Comparison of ENCODE assay signal across 7 cellular contexts in genomic region chr12:28172434-28173030, GRCh38. TPM values are rescaled to one million over a fixed set of nuclear protein-coding genes. Genes with fewer than 3 reads are reported as not detected.
DNase-seq lines count a peak whose midpoint lies in the region; ATAC-seq and TF ChIP-seq lines count a peak whose summit lies in the region.

No MANE protein-coding gene starts in this region.

- no peaks in the 10 kb centered on the region for H3K9me3 ChIP-seq in WERI-Rb-1 (ENCODE audit: severe bottlenecking)

- H3K9me3 Mint-ChIP-seq in activated T-helper 17 cell treated with anti-CD3 and anti-CD28 coated beads, Interleukin-2, amount 50 U/mL, for 72 hours: no peaks in the 10 kb centered on the region

- no peak for ATAC-seq in activated T-helper 17 cell treated with anti-CD3 and anti-CD28 coated beads, Interleukin-2, amount 50 U/mL, for 72 hours (replicated peaks)
- no peak for ATAC-seq in GM21423 (IDR thresholded peaks at IDR 0.05; ENCODE audit: unreplicated experiment)
- ATAC-seq in HG03432 (IDR thresholded peaks at IDR 0.05; ENCODE audit: unreplicated experiment): no peak

- H3K36me3 Mint-ChIP-seq in activated T-helper 17 cell treated with anti-CD3 and anti-CD28 coated beads, Interleukin-2, amount 50 U/mL, for 72 hours (ENCODE audit: low read depth): no peaks in the 10 kb centered on the region

- H3K4me3 Mint-ChIP-seq in activated T-helper 17 cell treated with anti-CD3 and anti-CD28 coated beads, Interleukin-2, amount 50 U/mL, for 72 hours: no peak overlapping the region

- TF ChIP-seq CTCF in GM12865 (IDR thresholded peaks at IDR 0.05; ENCODE audit: insufficient read depth, low read depth, low read length, missing control alignments) (peak; percentile 37), WERI-Rb-1 (IDR thresholded peaks at IDR 0.05; ENCODE audit: low read depth, low read length) (peak; percentile 62)

- no peaks in the 10 kb centered on the region for H3K27me3 ChIP-seq in WERI-Rb-1 (ENCODE audit: insufficient read depth, low read depth, severe bottlenecking)

- peaks cover 7% of the 10 kb centered on the region for H3K4me1 Mint-ChIP-seq in activated T-helper 17 cell treated with anti-CD3 and anti-CD28 coated beads, Interleukin-2, amount 50 U/mL, for 72 hours

- no peak overlapping the region for H3K27ac ChIP-seq in WERI-Rb-1

- no peak overlapping the region for H3K4me3 ChIP-seq in GM12865 (ENCODE audit: low read depth, low read length)
- H3K4me3 ChIP-seq in WERI-Rb-1 (ENCODE audit: low read depth, low read length): no peak overlapping the region

- no peaks in the 10 kb centered on the region for H3K27me3 Mint-ChIP-seq in activated T-helper 17 cell treated with anti-CD3 and anti-CD28 coated beads, Interleukin-2, amount 50 U/mL, for 72 hours

- DNase-seq in GM12865 (ENCODE audit: low read depth) (peak; percentile 25), NCI-H1105 treated with DMSO at 0.1 percent for 48 hours (lab: John Stamatoyannopoulos, UW) (peak; percentile 47), WERI-Rb-1 (peak; percentile 29), iris pigment epithelial cell (ENCODE audit: low read depth) (peak; percentile 66)

- H3K27ac Mint-ChIP-seq in activated T-helper 17 cell treated with anti-CD3 and anti-CD28 coated beads, Interleukin-2, amount 50 U/mL, for 72 hours: no peak overlapping the region

- no peaks in the 10 kb centered on the region for H3K36me3 ChIP-seq in WERI-Rb-1

RNA-seq across cellular contexts. Expression of gene CCDC91, which starts 17.7 kb away (rescaled TPM):
- 10 to 100 TPM; 21.4 to 27.4 TPM for total RNA-seq in activated T-helper 17 cell treated with anti-CD3 and anti-CD28 coated beads, Interleukin-2, amount 50 U/mL, for 72 hours
